ENCODE assay signal across 8 cellular contexts in the genomic region with DNA sequence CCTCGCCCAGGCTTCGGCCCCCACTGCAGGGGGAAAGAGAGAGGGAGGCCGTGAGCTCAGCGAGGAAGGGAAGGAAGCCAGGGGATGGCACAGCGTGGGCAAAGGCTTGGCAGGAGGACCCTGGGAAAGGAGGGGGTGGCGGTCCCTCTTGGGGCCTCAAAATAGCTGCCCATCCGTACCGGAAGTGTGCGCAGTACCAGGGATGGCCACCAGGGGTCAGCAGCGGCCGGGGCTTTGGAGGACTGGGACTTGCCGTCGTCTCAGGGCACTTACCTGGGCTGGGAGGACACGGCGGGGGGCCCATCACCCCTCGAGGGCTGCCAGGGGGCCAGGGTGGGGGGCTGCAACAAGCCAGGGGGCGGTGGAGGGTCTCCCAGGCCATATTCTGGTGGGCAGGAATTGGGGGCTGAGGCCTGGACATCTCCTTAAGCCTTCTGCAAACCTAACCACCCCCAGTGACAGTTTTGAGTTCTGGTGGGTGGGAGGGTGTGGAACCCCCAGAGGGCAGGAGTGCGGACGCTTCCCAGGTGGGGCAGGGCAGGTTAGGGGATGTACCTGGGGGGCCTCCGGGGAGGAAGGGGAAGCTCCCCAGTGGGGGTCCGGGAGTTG. TPM values are rescaled to one million over a fixed set of nuclear protein-coding genes. Genes with fewer than 3 reads are reported as not detected.
A peak's percentile ranks its signal among the peaks of the same experiment; 100 is the strongest.
DNase-seq lines count a peak whose midpoint lies in the region; ATAC-seq and TF ChIP-seq lines count a peak whose summit lies in the region.

No MANE protein-coding gene starts in this region.

- no peaks in the 10 kb centered on the region for H3K27me3 Mint-ChIP-seq in Caco-2 (ENCODE audit: insufficient read depth, unreplicated experiment)
- H3K27me3 Mint-ChIP-seq in activated T-helper 17 cell treated with anti-CD3 and anti-CD28 coated beads, Interleukin-2, amount 50 U/mL, for 72 hours: no peaks in the 10 kb centered on the region

- TF ChIP-seq CTCF in Caco-2 (IDR thresholded peaks at IDR 0.05; ENCODE audit: insufficient read depth in 1 of 2, low read depth in 1 of 2, low read length in 1 of 2, severe bottlenecking in 1 of 2, unreplicated experiment in 1 of 2) (peak; percentile 93 to 96), Panc1 (IDR thresholded peaks at IDR 0.05) (peak; percentile 94), fibroblast of villous mesenchyme (IDR thresholded peaks at IDR 0.05; ENCODE audit: insufficient read depth, low read depth, low read length) (peak; percentile 93), suprapubic skin (IDR thresholded peaks at IDR 0.05) (peak; percentile 89 to 99)

- no peak overlapping the region for H3K27ac Mint-ChIP-seq in Caco-2 (ENCODE audit: unreplicated experiment)
- H3K27ac Mint-ChIP-seq in activated T-helper 17 cell treated with anti-CD3 and anti-CD28 coated beads, Interleukin-2, amount 50 U/mL, for 72 hours: no peak overlapping the region

- intact Hi-C loops in Caco-2 (cut with micrococcal nuclease; ENCODE audit: unreplicated experiment) (loop anchor here (1.0 to 2.0 kb wide), 4 partner anchors 29 to 215 kb away; no protein-coding TSS in a partner anchor), Panc1 (cut with micrococcal nuclease; ENCODE audit: unreplicated experiment) (no loop called here)

- in situ Hi-C loops in Panc1 (cut with HindIII; ENCODE audit: low pct_unique_long_range_greater_than_20kb, low sequenced_read_pairs): no loop called here

- TF ChIP-seq POLR2A in suprapubic skin (IDR thresholded peaks at IDR 0.05): no peak

- H3K4me3 ChIP-seq in Caco-2 (ENCODE audit: low read depth, low read length) (no peak overlapping the region), Panc1 (ENCODE audit: low read depth in 2 of 2, low read length in 2 of 2) (no peak overlapping the region), fibroblast of villous mesenchyme (ENCODE audit: low read depth, low read length) (no peak overlapping the region), suprapubic skin (no peak overlapping the region)

- no peaks in the 10 kb centered on the region for H3K4me1 Mint-ChIP-seq in Caco-2 (ENCODE audit: low read depth, unreplicated experiment)
- H3K4me1 Mint-ChIP-seq in activated T-helper 17 cell treated with anti-CD3 and anti-CD28 coated beads, Interleukin-2, amount 50 U/mL, for 72 hours: no peaks in the 10 kb centered on the region

- H3K27ac ChIP-seq in Panc1 (ENCODE audit: low read length) (no peak overlapping the region), suprapubic skin (no peak overlapping the region)

- TF ChIP-seq EP300 in suprapubic skin (IDR thresholded peaks at IDR 0.05): no peak

- H3K4me1 ChIP-seq in Caco-2 (no peaks in the 10 kb centered on the region), Panc1 (ENCODE audit: control insufficient read depth, insufficient read depth, low read length) (no peaks in the 10 kb centered on the region), suprapubic skin (peaks cover 3% of the 10 kb centered on the region)

- H3K4me3 Mint-ChIP-seq in Caco-2 (ENCODE audit: unreplicated experiment): no peak overlapping the region
- no peak overlapping the region for H3K4me3 Mint-ChIP-seq in activated T-helper 17 cell treated with anti-CD3 and anti-CD28 coated beads, Interleukin-2, amount 50 U/mL, for 72 hours

- H3K9me3 ChIP-seq in Caco-2 (no peaks in the 10 kb centered on the region), Panc1 (ENCODE audit: control insufficient read depth, insufficient read depth, low read depth, low read length) (no peaks in the 10 kb centered on the region), suprapubic skin (no peaks in the 10 kb centered on the region)

- H3K36me3 ChIP-seq in Caco-2 (ENCODE audit: control insufficient read depth, insufficient read depth, low read length) (no peaks in the 10 kb centered on the region), Panc1 (ENCODE audit: control insufficient read depth, insufficient read depth, low read length) (no peaks in the 10 kb centered on the region), suprapubic skin (peaks cover 33% of the 10 kb centered on the region)

- DNase-seq in Caco-2: peak; percentile 75 to 90
- DNase-seq in HS-27A (ENCODE audit: low read depth): peak; percentile 5
- no peak for DNase-seq in Panc1 (ENCODE audit: low read depth, low spot score)
- peak; percentile 59 for DNase-seq in fibroblast of villous mesenchyme (ENCODE audit: low read depth)
- DNase-seq in occipital lobe (lab: John Stamatoyannopoulos, UW): peak; percentile 42
- peak; percentile 90 to 91 for DNase-seq in suprapubic skin (ENCODE audit: low spot score in 2 of 2)

- 24% methylated on average over 14 of the region's 21 CpGs for WGBS in suprapubic skin

- no peaks in the 10 kb centered on the region for H3K36me3 Mint-ChIP-seq in Caco-2 (ENCODE audit: insufficient read depth, unreplicated experiment)
- no peaks in the 10 kb centered on the region for H3K36me3 Mint-ChIP-seq in activated T-helper 17 cell treated with anti-CD3 and anti-CD28 coated beads, Interleukin-2, amount 50 U/mL, for 72 hours (ENCODE audit: low read depth)

- CTCF ChIA-PET in Caco-2 (lab: Charles Lee) (interaction anchor here (0.5 to 1.0 kb wide), 5 partner anchors 9 to 209 kb away, joined by 3 to 7 read pairs (median 3); no protein-coding TSS in a partner anchor), Panc1 (lab: Charles Lee) (interaction anchor here (0.7 kb wide), 2 partner anchors 137 to 169 kb away, joined by 5 to 8 read pairs; no protein-coding TSS in a partner anchor)

- no TSS peak for BruUV-seq in Caco-2 (replicated peaks; lab: Mats Ljungman, UMichigan)
- BruUV-seq in Panc1 (replicated peaks; lab: Mats Ljungman, UMichigan): no TSS peak

- H3K27me3 ChIP-seq in Caco-2 (replicated peaks; ENCODE audit: control insufficient read depth, insufficient read depth, low read length): no peaks in the 10 kb centered on the region
- H3K27me3 ChIP-seq in Panc1 (ENCODE audit: control insufficient read depth, insufficient read depth, low read length): no peaks in the 10 kb centered on the region
- H3K27me3 ChIP-seq in suprapubic skin: no peaks in the 10 kb centered on the region

- H3K9me3 Mint-ChIP-seq in Caco-2 (ENCODE audit: unreplicated experiment): no peaks in the 10 kb centered on the region
- H3K9me3 Mint-ChIP-seq in activated T-helper 17 cell treated with anti-CD3 and anti-CD28 coated beads, Interleukin-2, amount 50 U/mL, for 72 hours: no peaks in the 10 kb centered on the region

- ATAC-seq in Panc1 (peak; percentile 86), HG02938 (IDR thresholded peaks at IDR 0.05; ENCODE audit: unreplicated experiment) (no peak)
- peak; percentile 88 for ATAC-seq in activated T-helper 17 cell treated with anti-CD3 and anti-CD28 coated beads, Interleukin-2, amount 50 U/mL, for 72 hours (replicated peaks)

- POLR2A ChIA-PET in Caco-2 (lab: Charles Lee): no interaction called here
- POLR2A ChIA-PET in Panc1 (lab: Charles Lee): no interaction called here

RNA-seq across cellular contexts. Expression of a gene that starts 7.8 kb away (rescaled TPM):
- 36.9 and 38.3 TPM in 2 replicates for total RNA-seq in Caco-2 (2022)
- total RNA-seq in Panc1 (2021; ENCODE audit: unreplicated experiment): 26.7 TPM
- polyA plus RNA-seq in Panc1 (2012; ENCODE audit: insufficient read length): 40.2 TPM
- 10 to 100 TPM; 21.0 to 22.4 TPM for total RNA-seq in activated T-helper 17 cell treated with anti-CD3 and anti-CD28 coated beads, Interleukin-2, amount 50 U/mL, for 72 hours
- 18.1 and 20.9 TPM in 2 replicates for total RNA-seq in fibroblast of villous mesenchyme
- total RNA-seq in occipital lobe: 6.2 TPM
- 10 to 100 TPM; 23.4 to 31.8 (median 27.9) TPM for total RNA-seq in suprapubic skin

RNA-seq across cellular contexts. Expression of a gene that starts 24.0 kb away (rescaled TPM):
- total RNA-seq in Caco-2 (2022) (0.82 and 1.5 TPM in 2 replicates), Panc1 (2021; ENCODE audit: unreplicated experiment) (1.1 TPM), fibroblast of villous mesenchyme (0.32 TPM in 1 of 2 replicates, not detected in the other), occipital lobe (not detected), suprapubic skin (1 to 10 TPM in 1 of 4 donors, under 1 TPM in 2, not detected in 1; 0.68 to 1.8 (median 0.73) TPM)
- polyA plus RNA-seq in Panc1 (2012; ENCODE audit: insufficient read length): 0.68 TPM
- 1 to 10 TPM in 1 of 2 donors, under 1 TPM in 1; 0.17 to 2.0 TPM for total RNA-seq in activated T-helper 17 cell treated with anti-CD3 and anti-CD28 coated beads, Interleukin-2, amount 50 U/mL, for 72 hours

RNA-seq across cellular contexts. Expression of a gene that starts 45.8 kb away (rescaled TPM):
- 36.2 and 37.7 TPM in 2 replicates for total RNA-seq in Caco-2 (2022)
- total RNA-seq in Panc1 (2021; ENCODE audit: unreplicated experiment): 37.8 TPM
- polyA plus RNA-seq in Panc1 (2012; ENCODE audit: insufficient read length): 43.0 TPM
- total RNA-seq in activated T-helper 17 cell treated with anti-CD3 and anti-CD28 coated beads, Interleukin-2, amount 50 U/mL, for 72 hours: 10 to 100 TPM; 14.9 to 28.2 TPM
- total RNA-seq in fibroblast of villous mesenchyme: 13.4 and 19.0 TPM in 2 replicates
- total RNA-seq in occipital lobe: 14.5 TPM
- total RNA-seq in suprapubic skin: 10 to 100 TPM in 3 of 4 donors, 1 to 10 TPM in 1; 6.9 to 33.9 (median 17.9) TPM

RNA-seq across cellular contexts. Expression of a gene that starts 46.0 kb away (rescaled TPM):
- total RNA-seq in Caco-2 (2022) (59.8 and 73.4 TPM in 2 replicates), Panc1 (2021; ENCODE audit: unreplicated experiment) (92.3 TPM), fibroblast of villous mesenchyme (57.9 and 83.4 TPM in 2 replicates), occipital lobe (14.5 TPM), suprapubic skin (10 to 100 TPM; 37.9 to 47.6 (median 45.7) TPM)
- polyA plus RNA-seq in Panc1 (2012; ENCODE audit: insufficient read length): 129 TPM
- total RNA-seq in activated T-helper 17 cell treated with anti-CD3 and anti-CD28 coated beads, Interleukin-2, amount 50 U/mL, for 72 hours: 10 to 100 TPM; 88.9 to 95.8 TPM

RNA-seq across cellular contexts. Expression of a gene that starts 57.1 kb away (rescaled TPM):
- 25.2 and 25.7 TPM in 2 replicates for total RNA-seq in Caco-2 (2022)
- total RNA-seq in Panc1 (2021; ENCODE audit: unreplicated experiment): 42.1 TPM
- 24.2 TPM for polyA plus RNA-seq in Panc1 (2012; ENCODE audit: insufficient read length)
- total RNA-seq in activated T-helper 17 cell treated with anti-CD3 and anti-CD28 coated beads, Interleukin-2, amount 50 U/mL, for 72 hours: 10 to 100 TPM; 39.5 to 50.9 TPM
- total RNA-seq in fibroblast of villous mesenchyme: 7.1 and 7.8 TPM in 2 replicates
- total RNA-seq in occipital lobe: 12.6 TPM
- 10 to 100 TPM; 16.6 to 30.9 (median 24.9) TPM for total RNA-seq in suprapubic skin
